21 cellular contexts compared by ENCODE assay signal in the genomic region with DNA sequence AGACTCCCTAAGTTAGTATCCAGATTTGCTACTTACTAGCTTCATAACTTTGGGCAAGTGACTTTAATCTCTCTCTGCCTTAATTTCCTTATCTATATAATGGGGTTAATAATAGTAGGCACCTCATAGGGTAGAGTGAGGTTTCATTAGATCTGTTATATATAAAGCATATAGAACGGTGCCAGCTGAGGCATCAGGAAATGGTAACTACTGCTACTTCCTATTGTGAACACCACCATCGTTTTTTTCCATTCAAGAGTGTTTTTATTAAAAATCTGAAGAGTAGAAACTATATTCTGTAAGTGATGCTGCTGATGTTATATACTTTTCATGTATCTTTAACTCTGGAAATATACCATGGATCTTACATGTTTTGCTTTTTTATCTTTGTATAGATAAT. TPM values are rescaled to one million over a fixed set of nuclear protein-coding genes. Genes with fewer than 3 reads are reported as not detected.
A peak's percentile ranks its signal among the peaks of the same experiment; 100 is the strongest.
DNase-seq lines count a peak whose midpoint lies in the region; ATAC-seq and TF ChIP-seq lines count a peak whose summit lies in the region.
"Had no signal": no experiment of that assay in that cellular context is flagged by ENCODE, and none has a peak within 500 bp of the region (broad histone marks: within the 10 kb centered on the region; RNA-seq: fewer than 3 reads in every experiment).

No MANE protein-coding gene starts in this region.

- H3K9me3 Mint-ChIP-seq in activated CD4-positive, alpha-beta memory T cell treated with anti-CD3 and anti-CD28 coated beads, Interleukin-2, amount 10 ng/mL, durations not matched to agents 7 days and 5 days = no peaks in the 10 kb centered on the region
- H3K9me3 Mint-ChIP-seq in activated CD4-positive, alpha-beta memory T cell treated with anti-CD3 and anti-CD28 coated beads for 36 hours = no peaks in the 10 kb centered on the region
- no peaks in the 10 kb centered on the region for H3K9me3 Mint-ChIP-seq in activated T-helper 1 cell treated with anti-CD3 and anti-CD28 coated beads, Interleukin-12 subunit alpha, Interleukin-12 subunit beta, Interleukin-2, Interleukin-4 antibody, amounts not matched to agents 30 ng/mL and 10 ng/mL and 1 ng/mL, durations not matched to agents 14 hours and 24 hours and 36 hours
- H3K9me3 Mint-ChIP-seq in natural killer cell = no peaks in the 10 kb centered on the region
- H3K9me3 Mint-ChIP-seq: CD14-positive monocyte had no signal

- H3K4me2 ChIP-seq in DOHH2 (ENCODE audit: low read length) = peak overlapping the region; percentile 49
- H3K4me2 ChIP-seq: A549, SK-N-SH had no signal

- in situ Hi-C loops in KBM-7 (cut with MboI; ENCODE audit: low pct_unique_long_range_greater_than_20kb, low sequenced_read_pairs) = no loop called here

- H3K4me1 Mint-ChIP-seq in activated CD4-positive, alpha-beta memory T cell treated with anti-CD3 and anti-CD28 coated beads, Interleukin-2, amount 10 ng/mL, durations not matched to agents 7 days and 5 days = peaks cover 32% of the 10 kb centered on the region
- H3K4me1 Mint-ChIP-seq in activated CD4-positive, alpha-beta memory T cell treated with anti-CD3 and anti-CD28 coated beads for 36 hours (ENCODE audit: low read depth) = peaks cover 45% of the 10 kb centered on the region
- H3K4me1 Mint-ChIP-seq in activated T-helper 1 cell treated with anti-CD3 and anti-CD28 coated beads, Interleukin-12 subunit alpha, Interleukin-12 subunit beta, Interleukin-2, Interleukin-4 antibody, amounts not matched to agents 30 ng/mL and 10 ng/mL and 1 ng/mL, durations not matched to agents 14 hours and 24 hours and 36 hours (ENCODE audit: low read depth) = peaks cover 53% of the 10 kb centered on the region
- peaks cover 29 to 34% of the 10 kb centered on the region in 2 donors for H3K4me1 Mint-ChIP-seq in natural killer cell

- no peaks in the 10 kb centered on the region for H3K9me2 ChIP-seq in DOHH2 (replicated peaks; ENCODE audit: control insufficient read depth, low read length)
- H3K9me2 ChIP-seq: SK-N-SH had no signal

- CTCF ChIA-PET in activated CD4-positive, alpha-beta memory T cell treated with anti-CD3 and anti-CD28 coated beads, Interleukin-2, amount 10 ng/mL, durations not matched to agents 7 days and 5 days (lab: Charles Lee) = interaction anchor here (1.1 to 2.0 kb wide), 2 partner anchors 45 to 186 kb away, joined by 4 to 6 read pairs; a partner anchor contains a TSS
- CTCF ChIA-PET in activated CD4-positive, alpha-beta memory T cell treated with anti-CD3 and anti-CD28 coated beads for 36 hours (lab: Charles Lee) = interaction anchor here (1.1 kb wide), 1 partner anchor 49 kb away, joined by 5 read pairs; no protein-coding TSS in a partner anchor
- CTCF ChIA-PET in HEK293T (lab: Yijun Ruan, JAX) = no interaction called here

- H3K9me3 ChIP-seq in DOHH2 (ENCODE audit: control insufficient read depth, insufficient read depth, low read length) = no peaks in the 10 kb centered on the region
- H3K9me3 ChIP-seq: A549, SK-N-SH had no signal

- peaks cover 33% of the 10 kb centered on the region for H3K36me3 Mint-ChIP-seq in activated CD4-positive, alpha-beta memory T cell treated with anti-CD3 and anti-CD28 coated beads, Interleukin-2, amount 10 ng/mL, durations not matched to agents 7 days and 5 days (ENCODE audit: low read depth)
- peaks cover 20% of the 10 kb centered on the region for H3K36me3 Mint-ChIP-seq in activated CD4-positive, alpha-beta memory T cell treated with anti-CD3 and anti-CD28 coated beads for 36 hours
- H3K36me3 Mint-ChIP-seq in activated T-helper 1 cell treated with anti-CD3 and anti-CD28 coated beads, Interleukin-12 subunit alpha, Interleukin-12 subunit beta, Interleukin-2, Interleukin-4 antibody, amounts not matched to agents 30 ng/mL and 10 ng/mL and 1 ng/mL, durations not matched to agents 14 hours and 24 hours and 36 hours (ENCODE audit: low read depth) = peaks cover 46% of the 10 kb centered on the region
- no peaks in the 10 kb centered on the region for H3K36me3 Mint-ChIP-seq in natural killer cell

- intact Hi-C loops in activated CD4-positive, alpha-beta memory T cell treated with anti-CD3 and anti-CD28 coated beads for 36 hours (cut with micrococcal nuclease) = loop anchor here (2.0 kb wide), 1 partner anchor 39 kb away; no protein-coding TSS in a partner anchor
- intact Hi-C loops in activated T-helper 1 cell treated with anti-CD3 and anti-CD28 coated beads, Interleukin-12 subunit alpha, Interleukin-12 subunit beta, Interleukin-2, Interleukin-4 antibody, amounts not matched to agents 30 ng/mL and 10 ng/mL and 1 ng/mL, durations not matched to agents 14 hours and 24 hours and 36 hours (cut with micrococcal nuclease) = no loop called here
- intact Hi-C loops in natural killer cell (cut with micrococcal nuclease) = loop anchor here (5.0 kb wide), 1 partner anchor 43 kb away; a partner anchor contains a TSS

- H3K27ac Mint-ChIP-seq in activated CD4-positive, alpha-beta memory T cell treated with anti-CD3 and anti-CD28 coated beads, Interleukin-2, amount 10 ng/mL, durations not matched to agents 7 days and 5 days = peak overlapping the region; percentile 56
- no peak overlapping the region for H3K27ac Mint-ChIP-seq in activated CD4-positive, alpha-beta memory T cell treated with anti-CD3 and anti-CD28 coated beads for 36 hours
- no peak overlapping the region for H3K27ac Mint-ChIP-seq in activated T-helper 1 cell treated with anti-CD3 and anti-CD28 coated beads, Interleukin-12 subunit alpha, Interleukin-12 subunit beta, Interleukin-2, Interleukin-4 antibody, amounts not matched to agents 30 ng/mL and 10 ng/mL and 1 ng/mL, durations not matched to agents 14 hours and 24 hours and 36 hours
- H3K27ac Mint-ChIP-seq in natural killer cell = peak overlapping the region; percentile 86 to 92

- DNase-seq in activated CD4-positive, alpha-beta memory T cell treated with anti-CD3 and anti-CD28 coated beads, Interleukin-2, amount 10 ng/mL, durations not matched to agents 7 days and 5 days = no peak
- no peak for DNase-seq in activated CD4-positive, alpha-beta memory T cell treated with anti-CD3 and anti-CD28 coated beads for 36 hours
- no peak for DNase-seq in activated T-helper 1 cell treated with anti-CD3 and anti-CD28 coated beads, Interleukin-12 subunit alpha, Interleukin-12 subunit beta, Interleukin-2, Interleukin-4 antibody, amounts not matched to agents 30 ng/mL and 10 ng/mL and 1 ng/mL, durations not matched to agents 14 hours and 24 hours and 36 hours (ENCODE audit: low spot score)
- DNase-seq in natural killer cell = no peak
- no peak for DNase-seq in NCI-H526 treated with DMSO at 0.1 percent for 48 hours (lab: John Stamatoyannopoulos, UW)
- DNase-seq in KBM-7 = no peak
- DNase-seq in HEK293T (ENCODE audit: extremely low spot score) = no peak
- DNase-seq: activated CD4-positive, alpha-beta T cell treated with anti-CD3 and anti-CD28 coated beads for 1 hour; amygdala; DMS53; dorsolateral prefrontal cortex; erythroblast; HCEC 1CT; kidney; NCI-H1694 treated with DMSO at 0.1 percent for 48 hours; NCI-H82; SK-N-SH; substantia nigra had no signal

- 0 out of 2 replicates have a peak overlapping the region, but pooled peaks have one; percentile 8 for H3K4me3 ChIP-seq in DOHH2 (ENCODE audit: low read length)
- H3K4me3 ChIP-seq: A549, dorsolateral prefrontal cortex had no signal

- no peaks in the 10 kb centered on the region for H3K79me2 ChIP-seq in DOHH2 (ENCODE audit: control insufficient read depth, low read length)

- H3K27ac ChIP-seq in DOHH2 (ENCODE audit: low read depth, low read length) = no peak overlapping the region; the same call in 1 of the 2 replicates
- H3K27ac ChIP-seq: A549, dorsolateral prefrontal cortex had no signal

- no peaks in the 10 kb centered on the region for H4K20me1 ChIP-seq in DOHH2 (ENCODE audit: control insufficient read depth, insufficient read depth, low read depth, low read length)

- POLR2A ChIA-PET in activated CD4-positive, alpha-beta memory T cell treated with anti-CD3 and anti-CD28 coated beads, Interleukin-2, amount 10 ng/mL, durations not matched to agents 7 days and 5 days (lab: Charles Lee) = interaction anchor here (1.8 kb wide), 1 partner anchor 44 kb away, joined by 9 read pairs; a partner anchor contains a TSS
- POLR2A ChIA-PET in activated CD4-positive, alpha-beta memory T cell treated with anti-CD3 and anti-CD28 coated beads for 36 hours (lab: Charles Lee) = interaction anchor here (1.2 kb wide), 1 partner anchor 44 kb away, joined by 3 read pairs; a partner anchor contains a TSS
- POLR2A ChIA-PET in HEK293T (lab: Yijun Ruan, JAX) = no interaction called here

- no peak for TF ChIP-seq CTCF in DOHH2 (IDR thresholded peaks at IDR 0.05; ENCODE audit: low read depth, low read length, poor library complexity, severe bottlenecking)
- TF ChIP-seq CTCF in natural killer cell (IDR thresholded peaks at IDR 0.05) = no peak

- H3K27me3 ChIP-seq in DOHH2 (ENCODE audit: control insufficient read depth, low read length) = no peaks in the 10 kb centered on the region
- H3K27me3 ChIP-seq: dorsolateral prefrontal cortex had no signal

- peak; percentile 47 to 57 (median 53) for ATAC-seq in natural killer cell
- ATAC-seq: A549 had no signal

- peaks cover 34% of the 10 kb centered on the region for H3K4me1 ChIP-seq in DOHH2 (ENCODE audit: control insufficient read depth, low read length)
- H3K4me1 ChIP-seq: A549 had no signal

- no peaks in the 10 kb centered on the region for H3F3A ChIP-seq in DOHH2 (ENCODE audit: control insufficient read depth, insufficient read depth)

- H3K27me3 Mint-ChIP-seq in activated CD4-positive, alpha-beta memory T cell treated with anti-CD3 and anti-CD28 coated beads, Interleukin-2, amount 10 ng/mL, durations not matched to agents 7 days and 5 days = no peaks in the 10 kb centered on the region
- no peaks in the 10 kb centered on the region for H3K27me3 Mint-ChIP-seq in activated CD4-positive, alpha-beta memory T cell treated with anti-CD3 and anti-CD28 coated beads for 36 hours
- no peaks in the 10 kb centered on the region for H3K27me3 Mint-ChIP-seq in activated T-helper 1 cell treated with anti-CD3 and anti-CD28 coated beads, Interleukin-12 subunit alpha, Interleukin-12 subunit beta, Interleukin-2, Interleukin-4 antibody, amounts not matched to agents 30 ng/mL and 10 ng/mL and 1 ng/mL, durations not matched to agents 14 hours and 24 hours and 36 hours (ENCODE audit: insufficient read depth)
- H3K27me3 Mint-ChIP-seq in natural killer cell (ENCODE audit: low read depth in 2 of 2) = no peaks in the 10 kb centered on the region

- no peak overlapping the region for H3K4me3 Mint-ChIP-seq in activated CD4-positive, alpha-beta memory T cell treated with anti-CD3 and anti-CD28 coated beads, Interleukin-2, amount 10 ng/mL, durations not matched to agents 7 days and 5 days
- H3K4me3 Mint-ChIP-seq in activated CD4-positive, alpha-beta memory T cell treated with anti-CD3 and anti-CD28 coated beads for 36 hours = no peak overlapping the region
- peak overlapping the region; percentile 34 for H3K4me3 Mint-ChIP-seq in activated T-helper 1 cell treated with anti-CD3 and anti-CD28 coated beads, Interleukin-12 subunit alpha, Interleukin-12 subunit beta, Interleukin-2, Interleukin-4 antibody, amounts not matched to agents 30 ng/mL and 10 ng/mL and 1 ng/mL, durations not matched to agents 14 hours and 24 hours and 36 hours
- H3K4me3 Mint-ChIP-seq in natural killer cell = peak overlapping the region; percentile 88
- H3K4me3 Mint-ChIP-seq: CD14-positive monocyte had no signal

- peaks cover 41% of the 10 kb centered on the region for H3K36me3 ChIP-seq in DOHH2 (ENCODE audit: control insufficient read depth, low read length)

RNA-seq across cellular contexts. Expression of a gene that starts 44.3 kb away (rescaled TPM):
- total RNA-seq in activated CD4-positive, alpha-beta memory T cell treated with anti-CD3 and anti-CD28 coated beads, Interleukin-2, amount 10 ng/mL, durations not matched to agents 7 days and 5 days = 10 to 100 TPM; 41.0 to 43.0 TPM
- total RNA-seq in activated CD4-positive, alpha-beta memory T cell treated with anti-CD3 and anti-CD28 coated beads for 36 hours = 10 to 100 TPM; 42.5 to 44.3 TPM
- total RNA-seq in activated T-helper 1 cell treated with anti-CD3 and anti-CD28 coated beads, Interleukin-12 subunit alpha, Interleukin-12 subunit beta, Interleukin-2, Interleukin-4 antibody, amounts not matched to agents 30 ng/mL and 10 ng/mL and 1 ng/mL, durations not matched to agents 14 hours and 24 hours and 36 hours = 32.4 and 34.1 TPM in 2 replicates
- 10 to 100 TPM; 49.8 to 55.8 (median 54.5) TPM for total RNA-seq in natural killer cell

Comparison
In these comparisons a context has a peak if more than half of its experiments do, and no peak if none do; other contexts are left out.
1. H3K27ac Mint-ChIP-seq: peak in activated CD4-positive, alpha-beta memory T cell treated with anti-CD3 and anti-CD28 coated beads, Interleukin-2, amount 10 ng/mL, durations not matched to agents 7 days and 5 days (single experiment) and natural killer cell (2 of 2); none in activated CD4-positive, alpha-beta memory T cell treated with anti-CD3 and anti-CD28 coated beads for 36 hours (single experiment) and activated T-helper 1 cell treated with anti-CD3 and anti-CD28 coated beads, Interleukin-12 subunit alpha, Interleukin-12 subunit beta, Interleukin-2, Interleukin-4 antibody, amounts not matched to agents 30 ng/mL and 10 ng/mL and 1 ng/mL, durations not matched to agents 14 hours and 24 hours and 36 hours (single experiment).
2. H3K4me3 Mint-ChIP-seq: peak in activated T-helper 1 cell treated with anti-CD3 and anti-CD28 coated beads, Interleukin-12 subunit alpha, Interleukin-12 subunit beta, Interleukin-2, Interleukin-4 antibody, amounts not matched to agents 30 ng/mL and 10 ng/mL and 1 ng/mL, durations not matched to agents 14 hours and 24 hours and 36 hours (single experiment) and natural killer cell (single experiment); none in activated CD4-positive, alpha-beta memory T cell treated with anti-CD3 and anti-CD28 coated beads, Interleukin-2, amount 10 ng/mL, durations not matched to agents 7 days and 5 days (single experiment) and activated CD4-positive, alpha-beta memory T cell treated with anti-CD3 and anti-CD28 coated beads for 36 hours (single experiment).